In genomic region chrX:35285289-35285962, GRCh38 we compare ENCODE assay signal across 33 cellular contexts.
DNase-seq lines count a peak whose midpoint lies in the region; ATAC-seq and TF ChIP-seq lines count a peak whose summit lies in the region.
"Had no signal": no experiment of that assay in that cellular context is flagged by ENCODE, and none has a peak within 500 bp of the region (broad histone marks: within the 10 kb centered on the region; RNA-seq: fewer than 3 reads in every experiment).

No MANE protein-coding gene starts in this region.

- H3K27ac Mint-ChIP-seq in chondrocyte (ENCODE audit: unreplicated experiment): no peak overlapping the region
- H3K27ac Mint-ChIP-seq: B cell; CD14-positive monocyte; CD4-positive, alpha-beta memory T cell; CD4-positive, alpha-beta T cell; CD8-positive, alpha-beta memory T cell; CD8-positive, alpha-beta T cell had no signal

- H3K27me3 Mint-ChIP-seq in chondrocyte (ENCODE audit: low read depth): no peaks in the 10 kb centered on the region
- H3K27me3 Mint-ChIP-seq: B cell; CD4-positive, alpha-beta memory T cell; CD4-positive, alpha-beta T cell; CD4-positive, CD25-positive, alpha-beta regulatory T cell had no signal

- no peak overlapping the region for H3K27ac ChIP-seq in heart right ventricle
- H3K27ac ChIP-seq: 22Rv1; A549; BLaER1; BLaER1 treated with 17β-estradiol and CSF1 and Interleukin-3, amounts not matched to agents 10 nM and 100 nM; C4-2B had no signal

- H3K4me1 ChIP-seq in heart right ventricle: no peaks in the 10 kb centered on the region
- H3K4me1 ChIP-seq: A549, BE2C, BLaER1, Caco-2 had no signal

- no peaks in the 10 kb centered on the region for H3K36me3 Mint-ChIP-seq in chondrocyte (ENCODE audit: low read depth)
- H3K36me3 Mint-ChIP-seq: CD14-positive monocyte; CD4-positive, alpha-beta memory T cell; CD4-positive, CD25-positive, alpha-beta regulatory T cell; CD8-positive, alpha-beta memory T cell; CD8-positive, alpha-beta T cell had no signal

- DNase-seq in Right ventricle myocardium inferior (ENCODE audit: missing footprints): peak; percentile 8
- no peak for DNase-seq in heart right ventricle
- peak; percentile 52 for DNase-seq in chondrocyte (ENCODE audit: low spot score)
- DNase-seq in posterior vena cava (ENCODE audit: low spot score): peak; percentile 54
- no peak for DNase-seq in activated CD4-positive, alpha-beta T cell treated with anti-CD3 and anti-CD28 coated beads, Interleukin-2, amount 50 U/mL, for 1 hour
- DNase-seq in NCI-H2029 treated with DMSO at 0.1 percent for 48 hours (lab: John Stamatoyannopoulos, UW): no peak
- DNase-seq: 8988T; ACHN; AML-193; BE2C; C1 segment of cervical spinal cord; Caco-2; Calu3; CD4-positive, alpha-beta memory T cell; CD4-positive, alpha-beta T cell; CD4-positive, CD25-positive, alpha-beta regulatory T cell; CD8-positive, alpha-beta memory T cell; CD8-positive, alpha-beta T cell; COR-L47; DMS 273 treated with DMSO at 0.1 percent for 48 hours; DMS153; DMS53; DMS79; DMS79 treated with DMSO at 0.1 percent for 48 hours; DND-41; EL had no signal

- H3K9me3 Mint-ChIP-seq in chondrocyte (ENCODE audit: low read depth): peaks cover 19% of the 10 kb centered on the region
- H3K9me3 Mint-ChIP-seq: CD4-positive, alpha-beta T cell had no signal

- H3K27me3 ChIP-seq in heart right ventricle: no peaks in the 10 kb centered on the region
- H3K27me3 ChIP-seq: BE2C had no signal

- H3K36me3 ChIP-seq in heart right ventricle: no peaks in the 10 kb centered on the region
- H3K36me3 ChIP-seq: BE2C; BLaER1; BLaER1 treated with 17β-estradiol and CSF1 and Interleukin-3, amounts not matched to agents 10 nM and 100 nM had no signal

- H3K4me1 Mint-ChIP-seq in chondrocyte (ENCODE audit: low read depth): no peaks in the 10 kb centered on the region
- H3K4me1 Mint-ChIP-seq: B cell; CD14-positive monocyte; CD4-positive, alpha-beta memory T cell; CD4-positive, CD25-positive, alpha-beta regulatory T cell; CD8-positive, alpha-beta memory T cell had no signal

- no peaks in the 10 kb centered on the region for H3K9me3 ChIP-seq in heart right ventricle
- H3K9me3 ChIP-seq: A549, BE2C, BLaER1, Caco-2 had no signal

- intact Hi-C loops in Right ventricle myocardium inferior (cut with DNase I): no loop called here
- intact Hi-C loops in heart right ventricle (cut with DNase I): no loop called here
- intact Hi-C loops in posterior vena cava (cut with DNase I): no loop called here

- no peak for TF ChIP-seq CTCF in heart right ventricle (IDR thresholded peaks at IDR 0.05)
- no peak for TF ChIP-seq CTCF in chondrocyte (IDR thresholded peaks at IDR 0.05)

- H3K4me3 Mint-ChIP-seq in chondrocyte (ENCODE audit: unreplicated experiment): no peak overlapping the region
- H3K4me3 Mint-ChIP-seq: B cell; CD14-positive monocyte; CD4-positive, alpha-beta memory T cell; CD4-positive, alpha-beta T cell; CD4-positive, CD25-positive, alpha-beta regulatory T cell; CD8-positive, alpha-beta memory T cell; CD8-positive, alpha-beta T cell had no signal

- ATAC-seq in Right ventricle myocardium inferior: no peak
- ATAC-seq in heart right ventricle: no peak
- ATAC-seq: A549; CD8-positive, alpha-beta T cell had no signal

- 87 to 90% methylated on average over 8 to 9 of the region's 9 CpGs for WGBS in heart right ventricle, 2 donors

- H3K4me3 ChIP-seq in heart right ventricle: no peak overlapping the region
- H3K4me3 ChIP-seq: A549; BLaER1; BLaER1 treated with 17β-estradiol and CSF1 and Interleukin-3, amounts not matched to agents 10 nM and 100 nM had no signal

Comparison
In these comparisons a context has a peak if more than half of its experiments do, and no peak if none do; other contexts are left out.
1. DNase-seq: peak in Right ventricle myocardium inferior (single experiment), chondrocyte (single experiment) and posterior vena cava (single experiment); none in heart right ventricle (0 of 2), activated CD4-positive, alpha-beta T cell treated with anti-CD3 and anti-CD28 coated beads, Interleukin-2, amount 50 U/mL, for 1 hour (single experiment) and NCI-H2029 treated with DMSO at 0.1 percent for 48 hours (single experiment).